ENCODE assay signal across 9 cellular contexts in genomic region chr10:114548662-114549061, GRCh38.
DNase-seq lines count a peak whose midpoint lies in the region; ATAC-seq and TF ChIP-seq lines count a peak whose summit lies in the region.
"Had no signal": no experiment of that assay in that cellular context is flagged by ENCODE, and none has a peak within 500 bp of the region (broad histone marks: within the 10 kb centered on the region; RNA-seq: fewer than 3 reads in every experiment).

No MANE protein-coding gene starts in this region.

- no peak overlapping the region for H2BK5ac ChIP-seq in H9 (ENCODE audit: insufficient read length, low read length)

- H2BK15ac ChIP-seq in H9 (ENCODE audit: low read depth, low read length), result no peak overlapping the region

- no peak overlapping the region for H4K91ac ChIP-seq in H9 (ENCODE audit: insufficient read length, low read depth, low read length)

- no peaks in the 10 kb centered on the region for H3K9me3 ChIP-seq in H9 (ENCODE audit: control insufficient read depth, low read depth, low read length)
- H3K9me3 ChIP-seq in sigmoid colon, result no peaks in the 10 kb centered on the region

- TF ChIP-seq EP300 in sigmoid colon (IDR thresholded peaks at IDR 0.05), result no peak

- no peak overlapping the region for H4K8ac ChIP-seq in H9 (replicated peaks; ENCODE audit: insufficient read length, low read depth, low read length)

- H3K27me3 ChIP-seq in H9 (ENCODE audit: insufficient read depth, low read length), result no peaks in the 10 kb centered on the region
- H3K27me3 ChIP-seq in sigmoid colon, result no peaks in the 10 kb centered on the region

- no peak overlapping the region for H3K4me2 ChIP-seq in H9 (ENCODE audit: insufficient read depth, insufficient read length, low read length)

- H3K14ac ChIP-seq in H9 (ENCODE audit: insufficient read depth, low read length), result no peak overlapping the region

- TF ChIP-seq CTCF in H9 (conservative IDR thresholded peaks at IDR 0.05) (peak; percentile 78), astrocyte of the cerebellum (IDR thresholded peaks at IDR 0.05; ENCODE audit: low read depth, low read length, missing control alignments) (peak; percentile 72), sigmoid colon (IDR thresholded peaks at IDR 0.05) (peak in 2 of 4 experiments; percentile 23 to 42)

- TF ChIP-seq POLR2A in sigmoid colon (IDR thresholded peaks at IDR 0.05), result no peak

- H4K20me1 ChIP-seq in H9 (ENCODE audit: control insufficient read depth, insufficient read depth, insufficient read length), result no peaks in the 10 kb centered on the region

- H3K23ac ChIP-seq in H9 (ENCODE audit: insufficient read length, low read depth, low read length), result no peak overlapping the region

- no peaks in the 10 kb centered on the region for H3K36me3 ChIP-seq in sigmoid colon

- H3K27me3 Mint-ChIP-seq in H9 (ENCODE audit: low read depth), result no peaks in the 10 kb centered on the region; the same call in 1 of the 2 replicates
- H3K27me3 Mint-ChIP-seq: central memory CD8-positive, alpha-beta T cell had no signal

- H3K4me3 ChIP-seq in astrocyte of the cerebellum (ENCODE audit: low read depth, low read length) (no peak overlapping the region), sigmoid colon (no peak overlapping the region)

- no peak overlapping the region for H3K9ac ChIP-seq in H9 (ENCODE audit: extremely low read depth, insufficient read length, low read length)

- H2BK12ac ChIP-seq in H9 (ENCODE audit: insufficient read length, low read depth, low read length), result no peak overlapping the region

- H3T11ph ChIP-seq in H9 (ENCODE audit: low read length), result no peak overlapping the region

- DNase-seq in AG08395 (ENCODE audit: low spot score) (peak; percentile 62), H9 (peak; percentile 43), astrocyte of the cerebellum (ENCODE audit: low read depth) (no peak), kidney tubule cell (ENCODE audit: low spot score) (peak; percentile 29), sigmoid colon (no peak)
- no peak for DNase-seq in activated CD4-positive, alpha-beta T cell treated with anti-CD3 and anti-CD28 coated beads, Interleukin-2, amount 50 U/mL, for 4 hours

- no peak overlapping the region for H2BK20ac ChIP-seq in H9 (ENCODE audit: low read depth, low read length, poor library complexity, severe bottlenecking)

- H3K56ac ChIP-seq in H9 (ENCODE audit: insufficient read length, low read depth, low read length), result no peak overlapping the region

- H3K4me3 Mint-ChIP-seq in H9, result no peak overlapping the region
- H3K4me3 Mint-ChIP-seq: central memory CD8-positive, alpha-beta T cell had no signal

- in situ Hi-C loops in astrocyte of the cerebellum (cut with HindIII; ENCODE audit: low sequenced_read_pairs), result no loop called here

- H2AFZ ChIP-seq in H9 (ENCODE audit: low read length), result no peak overlapping the region

- no peak overlapping the region for H2BK120ac ChIP-seq in H9 (ENCODE audit: low read depth, low read length, poor library complexity, severe bottlenecking)

- H4K5ac ChIP-seq in H9 (ENCODE audit: insufficient read length, low read depth, low read length), result no peak overlapping the region

- no peak overlapping the region for H3K27ac Mint-ChIP-seq in H9

- WGBS in H9 (ENCODE audit: extremely low coverage, insufficient read length, low lambda C conversion rate), result no CpG with 5 or more reads among the region's 5 CpGs
- 19 to 61% methylated on average over 5 of the region's 5 CpGs for WGBS in sigmoid colon, 2 donors

- H3K4me1 Mint-ChIP-seq in H9, result no peaks in the 10 kb centered on the region

- H3K4me1 ChIP-seq in H9 (ENCODE audit: insufficient read depth, low read length) (no peaks in the 10 kb centered on the region), sigmoid colon (peaks cover 0 to 17% (median 14%) of the 10 kb centered on the region in 4 donors)

- no peaks in the 10 kb centered on the region for H3K9me3 Mint-ChIP-seq in H9
- H3K9me3 Mint-ChIP-seq: central memory CD8-positive, alpha-beta T cell had no signal

- H3K4ac ChIP-seq in H9 (ENCODE audit: low read depth, low read length), result no peak overlapping the region

- H3K79me2 ChIP-seq in H9 (ENCODE audit: insufficient read depth, low read length), result no peaks in the 10 kb centered on the region

- no peak for ATAC-seq in HG02973 (IDR thresholded peaks at IDR 0.05; ENCODE audit: unreplicated experiment)
- ATAC-seq in GM21526 (IDR thresholded peaks at IDR 0.05; ENCODE audit: low FRiP score, unreplicated experiment), result no peak

- H3K23me2 ChIP-seq in H9 (ENCODE audit: insufficient read length, low read depth, low read length, poor library complexity, severe bottlenecking), result no peaks in the 10 kb centered on the region

- H3K36me3 Mint-ChIP-seq in H9 (ENCODE audit: insufficient read depth in 1 of 3, low read depth in 3 of 3), result no peaks in the 10 kb centered on the region

- no peak overlapping the region for H2AK5ac ChIP-seq in H9 (ENCODE audit: insufficient read length, low read length)

- no peak overlapping the region for H3K18ac ChIP-seq in H9 (ENCODE audit: insufficient read length, low read depth, low read length)

- intact Hi-C loops in sigmoid colon (cut with DNase I), result loop anchor here (5.0 kb wide), 3 partner anchors 76 to 579 kb away; no protein-coding TSS in a partner anchor

- H3K79me1 ChIP-seq in H9 (ENCODE audit: insufficient read depth, low read depth, low read length, poor library complexity, severe bottlenecking), result no peaks in the 10 kb centered on the region

- no peak overlapping the region for H3K27ac ChIP-seq in H9 (ENCODE audit: insufficient read length, low read depth, low read length)
- H3K27ac ChIP-seq in sigmoid colon, result no peak overlapping the region

Comparison
In these comparisons a context has a peak if more than half of its experiments do, and no peak if none do; other contexts are left out.
1. DNase-seq: peak in AG08395 (single experiment), H9 (single experiment) and kidney tubule cell (single experiment); none in astrocyte of the cerebellum (single experiment), activated CD4-positive, alpha-beta T cell treated with anti-CD3 and anti-CD28 coated beads, Interleukin-2, amount 50 U/mL, for 4 hours (0 of 2) and sigmoid colon (single experiment).